Comparison of ENCODE assay signal across 21 cellular contexts in the genomic region with DNA sequence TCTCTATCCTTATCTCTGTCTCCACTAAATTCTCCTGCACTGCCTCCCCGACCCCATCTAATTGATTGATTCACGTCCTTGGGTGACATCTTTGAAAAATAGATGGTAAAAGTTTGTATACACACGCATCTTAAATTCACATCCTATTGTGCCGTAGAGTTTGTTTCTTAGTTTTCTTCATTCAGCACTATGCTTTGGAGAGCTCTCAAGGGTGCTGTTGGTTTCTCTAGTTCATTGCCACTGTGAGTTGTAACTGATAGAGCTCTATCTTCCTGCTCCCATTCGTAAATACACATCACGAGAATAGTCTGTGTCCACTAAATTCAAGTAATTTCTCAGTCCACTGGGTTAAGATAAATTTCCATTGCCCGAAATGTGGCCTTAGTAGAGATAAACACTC.
"Had no signal": no experiment of that assay in that cellular context is flagged by ENCODE, and none has a peak within 500 bp of the region (broad histone marks: within the 10 kb centered on the region; RNA-seq: fewer than 3 reads in every experiment).

No MANE protein-coding gene starts in this region.

- H3K27me3 ChIP-seq: dorsolateral prefrontal cortex, esophagus muscularis mucosa, foreskin keratinocyte, gastroesophageal sphincter, heart left ventricle, hepatocyte had no signal

- H3K9me3 ChIP-seq: esophagus muscularis mucosa, gastroesophageal sphincter, heart left ventricle, left ventricle myocardium inferior, lower lobe of right lung had no signal

- DNase-seq: dermis blood vessel endothelial cell; dorsolateral prefrontal cortex; effector CD4-positive, alpha-beta T cell; effector memory CD4-positive, alpha-beta T cell; foreskin keratinocyte; heart left ventricle; hypothalamus; immature natural killer cell; islet precursor cell; kidney; kidney glomerular epithelial cell; left colon; left ventricle myocardium inferior; lower lobe of right lung; mesenchymal stem cell; mucosa of descending colon; naive B cell had no signal

- H3K4me1 ChIP-seq: esophagus muscularis mucosa, foreskin keratinocyte, gastroesophageal sphincter, heart left ventricle, left ventricle myocardium inferior, lower lobe of right lung had no signal

- H3K36me3 ChIP-seq: esophagus muscularis mucosa, gastroesophageal sphincter, heart left ventricle, left ventricle myocardium inferior, lower lobe of right lung had no signal

- ATAC-seq: foreskin keratinocyte, gastroesophageal sphincter, heart left ventricle, left colon, lower lobe of right lung, mucosa of descending colon had no signal

- H3K27ac ChIP-seq: coronary artery, dorsolateral prefrontal cortex, esophagus muscularis mucosa, foreskin keratinocyte, gastroesophageal sphincter, heart left ventricle, hepatocyte, left ventricle myocardium inferior, lower lobe of right lung had no signal

- H3K4me3 ChIP-seq: coronary artery, dorsolateral prefrontal cortex, esophagus muscularis mucosa, gastroesophageal sphincter, heart left ventricle, hepatocyte, left ventricle myocardium inferior, lower lobe of right lung, mucosa of descending colon had no signal
